38 cellular contexts compared by ENCODE assay signal in the genomic region with DNA sequence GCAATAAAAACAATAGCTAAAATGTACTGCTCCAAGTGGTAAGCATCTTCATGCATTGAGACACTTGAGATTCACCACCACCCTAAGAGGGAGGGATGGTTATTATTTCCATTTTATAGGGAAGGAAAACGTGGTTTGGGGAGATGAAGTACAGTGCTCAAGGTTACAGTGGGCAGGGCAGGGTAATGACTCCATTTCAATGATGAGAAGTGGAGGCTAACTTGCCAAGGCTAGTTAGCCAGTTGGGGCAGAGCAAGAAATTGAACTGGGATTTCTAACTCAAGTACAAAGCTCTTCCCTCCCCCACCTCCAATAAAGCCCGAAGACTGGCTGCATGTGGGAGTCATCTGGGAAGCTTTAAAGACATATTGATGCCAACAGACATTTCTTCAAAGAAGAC. TPM values are rescaled to one million over a fixed set of nuclear protein-coding genes. Genes with fewer than 3 reads are reported as not detected.
"Had no signal": no experiment of that assay in that cellular context is flagged by ENCODE, and none has a peak within 500 bp of the region (broad histone marks: within the 10 kb centered on the region; RNA-seq: fewer than 3 reads in every experiment).

No MANE protein-coding gene starts in this region.

- H3K27me3 ChIP-seq: adrenal gland, body of pancreas, brain microvascular endothelial cell, breast epithelium had no signal

- H3K4me1 Mint-ChIP-seq: activated CD4-positive, alpha-beta T cell treated with anti-CD3 and anti-CD28 coated beads, Interleukin-2, amount 10 ng/mL, durations not matched to agents 24 days and 14 days; activated naive CD8-positive, alpha-beta T cell treated with anti-CD3 and anti-CD28 coated beads for 36 hours; activated T-helper 17 cell treated with anti-CD3 and anti-CD28 coated beads, Interleukin-2, amount 50 U/mL, for 72 hours had no signal

- H3K36me3 Mint-ChIP-seq: activated naive CD8-positive, alpha-beta T cell treated with anti-CD3 and anti-CD28 coated beads for 36 hours had no signal

- H3K4me1 ChIP-seq: adrenal gland, body of pancreas, breast epithelium had no signal

- H3K27ac Mint-ChIP-seq: activated B cell treated with CpG ODN at 0.5 μM for 24 hours; activated CD4-positive, alpha-beta memory T cell treated with anti-CD3 and anti-CD28 coated beads for 36 hours; activated CD4-positive, alpha-beta T cell treated with anti-CD3 and anti-CD28 coated beads, Interleukin-2, amount 10 ng/mL, durations not matched to agents 24 days and 14 days; activated CD8-positive, alpha-beta T cell treated with anti-CD3 and anti-CD28 coated beads for 36 hours; activated naive CD4-positive, alpha-beta T cell treated with anti-CD3 and anti-CD28 coated beads for 36 hours; activated naive CD4-positive, alpha-beta T cell treated with anti-CD3 and anti-CD28 coated beads, Interleukin-2, amount 50 U/mL, for 72 hours; activated T-cell treated with anti-CD3 and anti-CD28 coated beads, Interleukin-2, amount 50 U/mL, for 72 hours; activated T-helper 1 cell treated with anti-CD3 and anti-CD28 coated beads, Interleukin-12 subunit alpha, Interleukin-12 subunit beta, Interleukin-2, Interleukin-4 antibody, amounts not matched to agents 30 ng/mL and 10 ng/mL and 1 ng/mL, durations not matched to agents 14 hours and 24 hours and 36 hours; activated T-helper 17 cell treated with anti-CD3 and anti-CD28 coated beads, Interleukin-2, amount 50 U/mL, for 72 hours; T-helper 1 cell treated with Interleukin-12 subunit alpha and Interleukin-12 subunit beta and Interleukin-4 antibody, amounts not matched to agents 30 μg/mL and 1 μg/mL, for 36 hours; T-helper 2 cell treated with Interferon-gamma antibody and Interleukin-4, amounts not matched to agents 5 μg/mL and 100 μg/mL, for 36 hours had no signal

- H3K36me3 ChIP-seq: adrenal gland, brain microvascular endothelial cell, breast epithelium had no signal

- H3K4me3 ChIP-seq: adrenal gland, body of pancreas, breast epithelium had no signal

- ATAC-seq: activated CD8-positive, alpha-beta T cell treated with anti-CD3 and anti-CD28 coated beads for 36 hours; activated naive CD4-positive, alpha-beta T cell treated with anti-CD3 and anti-CD28 coated beads, Interleukin-2, amount 50 U/mL, for 72 hours; activated T-cell treated with anti-CD3 and anti-CD28 coated beads, Interleukin-2, amount 50 U/mL, for 4 hours; activated T-cell treated with anti-CD3 and anti-CD28 coated beads, Interleukin-2, amount 50 U/mL, for 72 hours; activated T-helper 17 cell treated with anti-CD3 and anti-CD28 coated beads, Interleukin-2, amount 50 U/mL, for 72 hours; body of pancreas had no signal

- DNase-seq: activated B cell treated with CpG ODN at 0.5 μM for 24 hours; activated CD4-positive, alpha-beta memory T cell treated with anti-CD3 and anti-CD28 coated beads for 36 hours; activated CD4-positive, alpha-beta T cell treated with anti-CD3 and anti-CD28 coated beads for 4 hours; activated CD4-positive, alpha-beta T cell treated with anti-CD3 and anti-CD28 coated beads, Interleukin-2, amount 10 ng/mL, durations not matched to agents 24 days and 14 days; activated CD4-positive, alpha-beta T cell treated with anti-CD3 and anti-CD28 coated beads, Interleukin-2, amount 50 U/mL, for 1 hour; activated CD4-positive, alpha-beta T cell treated with anti-CD3 and anti-CD28 coated beads, Interleukin-2, amount 50 U/mL, for 4 hours; activated CD4-positive, CD25-positive, alpha-beta regulatory T cell treated with anti-CD3 and anti-CD28 coated beads, Interleukin-2, amount 50 U/mL, for 72 hours; activated CD8-positive, alpha-beta memory T cell treated with anti-CD3 and anti-CD28 coated beads, Interleukin-2, amount 50 U/mL, for 4 hours; activated CD8-positive, alpha-beta T cell treated with anti-CD3 and anti-CD28 coated beads for 36 hours; activated effector memory CD4-positive, alpha-beta T cell treated with anti-CD3 and anti-CD28 coated beads, Interleukin-2, amount 50 U/mL, for 16 hours; activated gamma-delta T cell treated with Interleukin-2 at 50 U/mL for 16 hours; activated naive CD4-positive, alpha-beta T cell; activated naive CD4-positive, alpha-beta T cell treated with anti-CD3 and anti-CD28 coated beads for 36 hours; activated naive CD4-positive, alpha-beta T cell treated with anti-CD3 and anti-CD28 coated beads, Interleukin-2, amount 50 U/mL, for 16 hours; activated naive CD8-positive, alpha-beta T cell treated with anti-CD3 and anti-CD28 coated beads for 36 hours; activated T-cell treated with anti-CD3 and anti-CD28 coated beads for 4 hours; activated T-cell treated with anti-CD3 and anti-CD28 coated beads, Interleukin-2, amount 50 U/mL, for 1 hour; activated T-cell treated with anti-CD3 and anti-CD28 coated beads, Interleukin-2, amount 50 U/mL, for 4 hours; activated T-cell treated with anti-CD3 and anti-CD28 coated beads, Interleukin-2, amount 50 U/mL, for 72 hours; adrenal gland; amniotic stem cell; aorta; body of pancreas; brain microvascular endothelial cell; central memory CD4-positive, alpha-beta T cell; T-helper 1 cell; T-helper 2 cell; T-helper 9 cell had no signal

- H3K27ac ChIP-seq: adrenal gland, body of pancreas, brain microvascular endothelial cell, breast epithelium, VCaP had no signal

- H3K9me3 ChIP-seq: adrenal gland had no signal

- H3K4me3 Mint-ChIP-seq: activated B cell treated with CpG ODN at 0.5 μM for 24 hours; activated CD4-positive, alpha-beta memory T cell treated with anti-CD3 and anti-CD28 coated beads for 36 hours; activated CD4-positive, alpha-beta T cell treated with anti-CD3 and anti-CD28 coated beads, Interleukin-2, amount 10 ng/mL, durations not matched to agents 24 days and 14 days; activated CD8-positive, alpha-beta T cell treated with anti-CD3 and anti-CD28 coated beads for 36 hours; activated naive CD4-positive, alpha-beta T cell treated with anti-CD3 and anti-CD28 coated beads for 36 hours; activated naive CD8-positive, alpha-beta T cell treated with anti-CD3 and anti-CD28 coated beads for 36 hours; activated T-cell treated with anti-CD3 and anti-CD28 coated beads, Interleukin-2, amount 50 U/mL, for 4 hours; activated T-cell treated with anti-CD3 and anti-CD28 coated beads, Interleukin-2, amount 50 U/mL, for 72 hours; activated T-helper 1 cell treated with anti-CD3 and anti-CD28 coated beads, Interleukin-12 subunit alpha, Interleukin-12 subunit beta, Interleukin-2, Interleukin-4 antibody, amounts not matched to agents 30 ng/mL and 10 ng/mL and 1 ng/mL, durations not matched to agents 14 hours and 24 hours and 36 hours; activated T-helper 17 cell treated with anti-CD3 and anti-CD28 coated beads, Interleukin-2, amount 50 U/mL, for 72 hours; T-helper 1 cell treated with Interleukin-12 subunit alpha and Interleukin-12 subunit beta and Interleukin-4 antibody, amounts not matched to agents 30 μg/mL and 1 μg/mL, for 36 hours; T-helper 2 cell treated with Interferon-gamma antibody and Interleukin-4, amounts not matched to agents 5 μg/mL and 100 μg/mL, for 36 hours had no signal

RNA-seq across cellular contexts. Expression of a gene that starts 6.3 kb away (rescaled TPM):
- total RNA-seq: activated B cell treated with CpG ODN at 0.5 μM for 24 hours; activated CD4-positive, alpha-beta memory T cell treated with anti-CD3 and anti-CD28 coated beads for 36 hours; activated CD4-positive, alpha-beta T cell treated with anti-CD3 and anti-CD28 coated beads, Interleukin-2, amount 10 ng/mL, durations not matched to agents 24 days and 14 days; activated CD8-positive, alpha-beta memory T cell treated with anti-CD3 and anti-CD28 coated beads for 36 hours; activated CD8-positive, alpha-beta T cell treated with anti-CD3 and anti-CD28 coated beads for 36 hours; activated naive CD4-positive, alpha-beta T cell treated with anti-CD3 and anti-CD28 coated beads for 36 hours; activated naive CD4-positive, alpha-beta T cell treated with anti-CD3 and anti-CD28 coated beads, Interleukin-2, amount 50 U/mL, for 72 hours; activated naive CD8-positive, alpha-beta T cell treated with anti-CD3 and anti-CD28 coated beads for 36 hours; activated T-cell treated with anti-CD3 and anti-CD28 coated beads, Interleukin-2, amount 50 U/mL, for 4 hours; activated T-cell treated with anti-CD3 and anti-CD28 coated beads, Interleukin-2, amount 50 U/mL, for 72 hours; activated T-helper 1 cell treated with anti-CD3 and anti-CD28 coated beads, Interleukin-12 subunit alpha, Interleukin-12 subunit beta, Interleukin-2, Interleukin-4 antibody, amounts not matched to agents 30 ng/mL and 10 ng/mL and 1 ng/mL, durations not matched to agents 14 hours and 24 hours and 36 hours; adrenal gland; aorta; astrocyte; breast epithelium; cardiac septum had no signal
- polyA plus RNA-seq: aorta had no signal

RNA-seq across cellular contexts. Expression of a gene that starts 57.4 kb away (rescaled TPM):
- total RNA-seq: activated B cell treated with CpG ODN at 0.5 μM for 24 hours; activated CD8-positive, alpha-beta memory T cell treated with anti-CD3 and anti-CD28 coated beads for 36 hours; activated CD8-positive, alpha-beta T cell treated with anti-CD3 and anti-CD28 coated beads for 36 hours; activated naive CD4-positive, alpha-beta T cell treated with anti-CD3 and anti-CD28 coated beads for 36 hours; activated naive CD4-positive, alpha-beta T cell treated with anti-CD3 and anti-CD28 coated beads, Interleukin-2, amount 50 U/mL, for 72 hours; activated naive CD8-positive, alpha-beta T cell treated with anti-CD3 and anti-CD28 coated beads for 36 hours had no signal
